ENCODE assay signal across 8 cellular contexts in genomic region chr14:69346710-69347109, GRCh38. TPM values are rescaled to one million over a fixed set of nuclear protein-coding genes. Genes with fewer than 3 reads are reported as not detected.
DNase-seq lines count a peak whose midpoint lies in the region; ATAC-seq and TF ChIP-seq lines count a peak whose summit lies in the region.

No MANE protein-coding gene starts in this region.

- no peak for ATAC-seq in Right ventricle myocardium inferior

- TF ChIP-seq CTCF in cardiac muscle cell (IDR thresholded peaks at IDR 0.05; ENCODE audit: low read depth, low read length): peak; percentile 82
- TF ChIP-seq CTCF in left ventricle myocardium inferior (IDR thresholded peaks at IDR 0.05; ENCODE audit: borderline replicate concordance): peak; percentile 64
- peak; percentile 71 for TF ChIP-seq CTCF in type B pancreatic cell (conservative IDR thresholded peaks at IDR 0.05)

- peaks cover 4% of the 10 kb centered on the region for H3K4me1 Mint-ChIP-seq in type B pancreatic cell (ENCODE audit: unreplicated experiment)

- no peak overlapping the region for H3K4me3 Mint-ChIP-seq in type B pancreatic cell

- H3K36me3 ChIP-seq in cardiac muscle cell (no peaks in the 10 kb centered on the region), SJCRH30 (no peaks in the 10 kb centered on the region), left ventricle myocardium inferior (peaks cover 43% of the 10 kb centered on the region)

- H3K9me3 Mint-ChIP-seq in type B pancreatic cell: no peaks in the 10 kb centered on the region

- H3K9me3 ChIP-seq in cardiac muscle cell (ENCODE audit: low read depth) (no peaks in the 10 kb centered on the region), SJCRH30 (replicated peaks) (no peaks in the 10 kb centered on the region), left ventricle myocardium inferior (replicated peaks) (no peaks in the 10 kb centered on the region)

- H3K27me3 Mint-ChIP-seq in type B pancreatic cell: peaks cover 4% of the 10 kb centered on the region

- DNase-seq in cardiac muscle cell (ENCODE audit: low read depth in 1 of 2, low spot score in 1 of 2) (peak; percentile 44 to 67), Right ventricle myocardium inferior (ENCODE audit: missing footprints) (no peak), SJCRH30 (peak; percentile 37 to 54), left ventricle myocardium inferior (peak; percentile 29), type B pancreatic cell (ENCODE audit: extremely low spot score, unreplicated experiment) (no peak), NCI-H128 (lab: John Stamatoyannopoulos, UW; ENCODE audit: unreplicated experiment) (no peak), NCI-H526 treated with DMSO at 0.1 percent for 48 hours (lab: John Stamatoyannopoulos, UW) (no peak), DMS153 treated with DMSO at 0.1 percent for 48 hours (lab: John Stamatoyannopoulos, UW; ENCODE audit: unreplicated experiment) (no peak)

- H3K27ac ChIP-seq in cardiac muscle cell: no peak overlapping the region
- no peak overlapping the region for H3K27ac ChIP-seq in SJCRH30
- no peak overlapping the region for H3K27ac ChIP-seq in left ventricle myocardium inferior (replicated peaks)

- H3K4me1 ChIP-seq in cardiac muscle cell (ENCODE audit: low read depth): no peaks in the 10 kb centered on the region
- H3K4me1 ChIP-seq in SJCRH30: no peaks in the 10 kb centered on the region
- H3K4me1 ChIP-seq in left ventricle myocardium inferior: peaks cover 13% of the 10 kb centered on the region

- no peaks in the 10 kb centered on the region for H3K36me3 Mint-ChIP-seq in type B pancreatic cell

- H3K27me3 ChIP-seq in cardiac muscle cell: no peaks in the 10 kb centered on the region
- H3K27me3 ChIP-seq in SJCRH30: no peaks in the 10 kb centered on the region
- peaks cover 4% of the 10 kb centered on the region for H3K27me3 ChIP-seq in left ventricle myocardium inferior (ENCODE audit: low read depth)

- intact Hi-C loops in Right ventricle myocardium inferior (cut with DNase I): no loop called here
- intact Hi-C loops in left ventricle myocardium inferior (cut with micrococcal nuclease): no loop called here

- H3K27ac Mint-ChIP-seq in type B pancreatic cell: no peak overlapping the region

- H3K4me3 ChIP-seq in cardiac muscle cell (no peak overlapping the region), SJCRH30 (no peak overlapping the region), left ventricle myocardium inferior (no peak overlapping the region)

RNA-seq across cellular contexts. Expression of gene ERH, which starts 51.4 kb away (rescaled TPM):
- total RNA-seq in cardiac muscle cell (97.0 and 117 TPM in 2 replicates), Right ventricle myocardium inferior (110 TPM), left ventricle myocardium inferior (105 TPM), type B pancreatic cell (ENCODE audit: low replicate concordance) (238 and 308 TPM in 2 replicates)
- 296 TPM in 2 replicates for polyA plus RNA-seq in cardiac muscle cell
- 195 and 212 TPM in 2 replicates for total RNA-seq in SJCRH30 (2014; rRNA removed; shearing (Covaris generic))

RNA-seq across cellular contexts. Expression of gene SLC39A9, which starts 51.8 kb away (rescaled TPM):
- total RNA-seq in cardiac muscle cell (36.8 and 38.9 TPM in 2 replicates), Right ventricle myocardium inferior (18.0 TPM), left ventricle myocardium inferior (17.2 TPM), type B pancreatic cell (ENCODE audit: low replicate concordance) (60.9 and 74.8 TPM in 2 replicates)
- 17.6 and 23.7 TPM in 2 replicates for polyA plus RNA-seq in cardiac muscle cell
- total RNA-seq in SJCRH30 (2014; rRNA removed; shearing (Covaris generic)): 68.7 and 78.1 TPM in 2 replicates

Comparison
In these comparisons a context has a peak if more than half of its experiments do, and no peak if none do; other contexts are left out.
1. DNase-seq: peak in cardiac muscle cell (2 of 2), SJCRH30 (2 of 2) and left ventricle myocardium inferior (single experiment); none in Right ventricle myocardium inferior (single experiment), type B pancreatic cell (single experiment), NCI-H128 (single experiment), NCI-H526 treated with DMSO at 0.1 percent for 48 hours (single experiment) and DMS153 treated with DMSO at 0.1 percent for 48 hours (single experiment).
2. Peak in every context shown above with its lines, with median percentiles within 50 percentile points of each other: CTCF ChIP-seq.